Comparison of ENCODE assay signal across 8 cellular contexts in genomic region chr6:36196880-36197548, GRCh38. TPM values are rescaled to one million over a fixed set of nuclear protein-coding genes. Genes with fewer than 3 reads are reported as not detected.
DNase-seq lines count a peak whose midpoint lies in the region; ATAC-seq and TF ChIP-seq lines count a peak whose summit lies in the region.

No MANE protein-coding gene starts in this region.

- WGBS in adrenal gland, 4 donors = 0 to 3% (median 1%) methylated on average over 13 to 58 of the region's 58 CpGs
- WGBS in heart right ventricle, 2 donors = 0 to 1% methylated on average over 37 to 58 of the region's 58 CpGs
- 0 to 1% methylated on average over 4 to 30 of the region's 58 CpGs for WGBS in upper lobe of left lung, 2 donors

- DNase-seq in GM13976 (ENCODE audit: low spot score) (peak; percentile 100), NCI-H1436 treated with DMSO at 0.1 percent for 48 hours (lab: John Stamatoyannopoulos, UW) (peak; percentile 79), T follicular helper cell (ENCODE audit: low read depth) (peak; percentile 100), adrenal gland (peak; percentile 99 to 100 (median 100)), heart right ventricle (peak; percentile 99 to 100), posterior cingulate gyrus (peak; percentile 98 to 100 (median 100)), upper lobe of left lung (peak; percentile 99 to 100)

- TF ChIP-seq CTCF in GM13976 (IDR thresholded peaks at IDR 0.05; ENCODE audit: borderline replicate concordance, control extremely low read depth, extremely low read depth, insufficient read depth, missing control alignments) (no peak), adrenal gland (IDR thresholded peaks at IDR 0.05) (no peak), heart right ventricle (IDR thresholded peaks at IDR 0.05) (no peak), upper lobe of left lung (IDR thresholded peaks at IDR 0.05) (no peak)

- intact Hi-C loops in adrenal gland (cut with DNase I) = loop anchor here (5.0 to 10.0 kb wide), 3 partner anchors 62 to 172 kb away; partner anchors contain the start of genes MAPK13 (in 2 of the 2), MAPK14 (in 1 of the 2) and SLC26A8 (in 1 of the 2)
- intact Hi-C loops in heart right ventricle (cut with DNase I) = loop anchor here in 9 of 10 donors (1.0 to 10.0 kb wide), 8 partner anchors 60 to 170 kb away; partner anchors contain the start of gene MAPK14 (in 6 of the 9)
- intact Hi-C loops in posterior cingulate gyrus (cut with DNase I) = loop anchor here (1.0 to 5.0 kb wide), 3 partner anchors 73 to 245 kb away; partner anchors contain the start of genes KCTD20, MAPK14 and PXT1

- ATAC-seq in HG02852 (IDR thresholded peaks at IDR 0.05; ENCODE audit: unreplicated experiment) (peak; percentile 94), heart right ventricle (peak; percentile 97 to 100 (median 98)), upper lobe of left lung (ENCODE audit: low FRiP score in 2 of 2) (peak; percentile 98)

- H3K27ac ChIP-seq in adrenal gland (peak overlapping the region; percentile 47 to 99 (median 92)), heart right ventricle (peak overlapping the region; percentile 92 to 98 (median 96)), upper lobe of left lung (peak overlapping the region; percentile 96 to 100 (median 98))

- TF ChIP-seq EP300 in upper lobe of left lung (IDR thresholded peaks at IDR 0.05) = no peak

- in situ Hi-C loops in GM13976 (cut with MboI; ENCODE audit: low sequenced_read_pairs, unreplicated experiment) = no loop called here

- H3K4me1 ChIP-seq in adrenal gland (replicated peaks in 1 of 2) (peaks cover 13 to 36% of the 10 kb centered on the region in 2 donors), heart right ventricle (peaks cover 5 to 31% (median 14%) of the 10 kb centered on the region in 9 donors), upper lobe of left lung (peaks cover 15 to 33% (median 25%) of the 10 kb centered on the region in 4 donors)

- TF ChIP-seq POLR2A in adrenal gland (IDR thresholded peaks at IDR 0.05) (peak; percentile 2 to 59), upper lobe of left lung (IDR thresholded peaks at IDR 0.05) (peak in 3 of 4 donors; percentile 31 to 80 (median 45))

- H3K4me3 ChIP-seq in adrenal gland (peak overlapping the region in 3 of 4 donors; percentile 50 to 92 (median 74)), heart right ventricle (peak overlapping the region; percentile 40 to 93 (median 71)), upper lobe of left lung (peak overlapping the region; percentile 36 to 90 (median 80))

- H3K36me3 ChIP-seq in adrenal gland (replicated peaks in 1 of 2) = peaks cover 0 to 20% of the 10 kb centered on the region in 2 donors
- peaks cover 0 to 23% (median 13%) of the 10 kb centered on the region in 9 donors for H3K36me3 ChIP-seq in heart right ventricle
- H3K36me3 ChIP-seq in upper lobe of left lung = peaks cover 14 to 21% (median 16%) of the 10 kb centered on the region in 4 donors

- H3K9me3 ChIP-seq in adrenal gland (replicated peaks in 1 of 3) (no peaks in the 10 kb centered on the region), heart right ventricle (no peaks in the 10 kb centered on the region), upper lobe of left lung (no peaks in the 10 kb centered on the region)

- no peaks in the 10 kb centered on the region for H3K27me3 ChIP-seq in adrenal gland
- no peaks in the 10 kb centered on the region for H3K27me3 ChIP-seq in heart right ventricle
- no peaks in the 10 kb centered on the region for H3K27me3 ChIP-seq in upper lobe of left lung

RNA-seq across cellular contexts. Expression of gene BRPF3, which starts 0.5 kb away (rescaled TPM):
- total RNA-seq in adrenal gland (100 to 1,000 TPM in 1 of 8 donors, 10 to 100 TPM in 7; 30.4 to 111 (median 57.8) TPM), heart right ventricle (10 to 100 TPM; 14.1 to 20.5 (median 16.2) TPM), upper lobe of left lung (10 to 100 TPM; 23.7 to 37.4 (median 33.4) TPM)
- polyA plus RNA-seq in adrenal gland (10 to 100 TPM in 2 of 3 donors, 1 to 10 TPM in 1; 9.8 to 67.8 (median 21.5) TPM), heart right ventricle (1 to 10 TPM; 6.3 to 8.5 TPM)

Comparison
In these comparisons a context has a peak if more than half of its experiments do, and no peak if none do; other contexts are left out.
1. Peak in every context shown above with its lines: DNase-seq, ATAC-seq, H3K4me3 ChIP-seq and H3K27ac ChIP-seq.